Comparison of ENCODE assay signal across 24 cellular contexts in genomic region chr7:48112431-48113165, GRCh38. TPM values are rescaled to one million over a fixed set of nuclear protein-coding genes. Genes with fewer than 3 reads are reported as not detected.
A peak's percentile ranks its signal among the peaks of the same experiment; 100 is the strongest.
DNase-seq lines count a peak whose midpoint lies in the region; ATAC-seq and TF ChIP-seq lines count a peak whose summit lies in the region.
"Had no signal": no experiment of that assay in that cellular context is flagged by ENCODE, and none has a peak within 500 bp of the region (broad histone marks: within the 10 kb centered on the region; RNA-seq: fewer than 3 reads in every experiment).

No MANE protein-coding gene starts in this region.

- H3K4me3 ChIP-seq in SK-N-SH (ENCODE audit: low read depth in 2 of 2, low read length in 1 of 2) (no peak overlapping the region), fibroblast of lung (replicated peaks in 1 of 4; ENCODE audit: control extremely low read depth in 1 of 4, insufficient read depth in 1 of 4, low read depth in 3 of 4, low read length in 4 of 4) (no peak overlapping the region), skeletal muscle satellite cell (ENCODE audit: low read length) (no peak overlapping the region)
- H3K4me3 ChIP-seq: adrenal gland, SJSA1 had no signal

- no peak for TF ChIP-seq EP300 in SK-N-SH (IDR thresholded peaks at IDR 0.05; ENCODE audit: borderline replicate concordance in 1 of 2, low read depth in 1 of 2, low read length in 1 of 2)

- H3K79me2 ChIP-seq in SK-N-SH (ENCODE audit: insufficient read depth) (no peaks in the 10 kb centered on the region), fibroblast of lung (ENCODE audit: control insufficient read depth, insufficient read depth, low read length) (no peaks in the 10 kb centered on the region)

- DNase-seq in HCEC 1CT (peak; percentile 74), SK-N-SH (no peak), fibroblast of lung (ENCODE audit: low read depth in 2 of 2) (peak; percentile 37 to 70)
- no peak for DNase-seq in stimulated activated naive CD4-positive, alpha-beta T cell (lab: John Stamatoyannopoulos, UW)
- DNase-seq: activated naive CD4-positive, alpha-beta T cell; activated T-cell treated with anti-CD3 and anti-CD28 coated beads, Interleukin-2, amount 50 U/mL, for 4 hours; CD4-positive, alpha-beta memory T cell; cortex of kidney; DMS 273 treated with DMSO at 0.1 percent for 48 hours; endodermal cell; GOT3; Karpas-422; left cardiac atrium; MV-4-11; NCI-H1694; NCI-H2171 treated with DMSO at 0.1 percent for 48 hours; NCI-H526; stimulated activated CD4-positive, alpha-beta T cell treated with anti-CD3 and anti-CD28 coated beads, Interleukin-4, amount 100 ng/mL, for 24 hours; stimulated activated naive CD8-positive, alpha-beta T cell treated with anti-CD3 and anti-CD28 coated beads, Interleukin-15, Interleukin-2, amounts not matched to agents 100 U/mL and 50 U/mL, for 24 hours had no signal

- H3K9me3 ChIP-seq in SK-N-SH: no peaks in the 10 kb centered on the region
- no peaks in the 10 kb centered on the region for H3K9me3 ChIP-seq in fibroblast of lung (ENCODE audit: control insufficient read depth, insufficient read depth, low read depth, low read length)
- no peaks in the 10 kb centered on the region for H3K9me3 ChIP-seq in skeletal muscle satellite cell (replicated peaks; ENCODE audit: low read length)
- H3K9me3 ChIP-seq: adrenal gland, SJSA1 had no signal

- H3K4me1 ChIP-seq in SK-N-SH (ENCODE audit: control insufficient read depth in 1 of 2, insufficient read depth in 2 of 2, low read depth in 1 of 2, low read length in 1 of 2): peaks cover 0 to 4% of the 10 kb centered on the region in 2 experiments; a peak in 1 of 4 replicates
- H3K4me1 ChIP-seq in fibroblast of lung (ENCODE audit: control insufficient read depth, extremely low read depth, insufficient read depth, low read length): peaks cover 2% of the 10 kb centered on the region
- H3K4me1 ChIP-seq in skeletal muscle satellite cell (ENCODE audit: control insufficient read depth, insufficient read depth, low read length): peaks cover 16% of the 10 kb centered on the region

- no peak for TF ChIP-seq RAD21 in SK-N-SH (IDR thresholded peaks at IDR 0.05; ENCODE audit: low read length)

- CTCF ChIA-PET in SK-N-SH (lab: Yijun Ruan, JAX): interaction anchor here (12.8 kb wide), 1 partner anchor 168 kb away, joined by 185 read pairs; no protein-coding TSS in a partner anchor

- H3F3A ChIP-seq in SK-N-SH (replicated peaks; ENCODE audit: insufficient read depth): no peaks in the 10 kb centered on the region

- ATAC-seq in HG03521 (IDR thresholded peaks at IDR 0.05; ENCODE audit: unreplicated experiment) (no peak), GM18873 (IDR thresholded peaks at IDR 0.05; ENCODE audit: low FRiP score, unreplicated experiment) (no peak)
- ATAC-seq: activated T-cell treated with anti-CD3 and anti-CD28 coated beads, Interleukin-2, amount 50 U/mL, for 4 hours; left cardiac atrium; stimulated activated naive CD8-positive, alpha-beta T cell treated with anti-CD3 and anti-CD28 coated beads, Interleukin-15, Interleukin-2, amounts not matched to agents 100 U/mL and 50 U/mL, for 24 hours had no signal

- H3K9ac ChIP-seq in SK-N-SH (no peak overlapping the region), fibroblast of lung (ENCODE audit: insufficient read depth, low read length) (no peak overlapping the region), skeletal muscle satellite cell (ENCODE audit: low read depth, low read length) (no peak overlapping the region)

- no peaks in the 10 kb centered on the region for H3K9me2 ChIP-seq in SK-N-SH

- POLR2A ChIA-PET in SK-N-SH (lab: Yijun Ruan, JAX): no interaction called here

- H3K27ac ChIP-seq in SK-N-SH (ENCODE audit: low read depth in 2 of 2, low read length in 1 of 2): no peak overlapping the region
- H3K27ac ChIP-seq in fibroblast of lung (ENCODE audit: insufficient read depth, low read length): no peak overlapping the region
- H3K27ac ChIP-seq: adrenal gland, SJSA1 had no signal

- WGBS in SK-N-SH (ENCODE audit: low lambda C conversion rate): 62% methylated on average over 6 of the region's 6 CpGs

- no peak for TF ChIP-seq CTCF in SK-N-SH (IDR thresholded peaks at IDR 0.05)
- TF ChIP-seq CTCF in fibroblast of lung (conservative IDR thresholded peaks at IDR 0.05 in 1 of 2, IDR thresholded peaks at IDR 0.05 in 1 of 2; ENCODE audit: low read depth in 1 of 2, low read length in 2 of 2): no peak

- H2AFZ ChIP-seq in SK-N-SH (ENCODE audit: low read depth) (peak overlapping the region; percentile 26; the same call in 1 of the 2 replicates), fibroblast of lung (ENCODE audit: low read length) (no peak overlapping the region)

- no peak overlapping the region for H3K4me2 ChIP-seq in SK-N-SH
- H3K4me2 ChIP-seq in fibroblast of lung (ENCODE audit: extremely low read depth, insufficient read depth, low read length): no peak overlapping the region
- peak overlapping the region; percentile 44 for H3K4me2 ChIP-seq in skeletal muscle satellite cell (ENCODE audit: low read length)

- H3K36me3 ChIP-seq in SK-N-SH (replicated peaks in 1 of 2; ENCODE audit: control insufficient read depth in 1 of 2, insufficient read depth in 2 of 2, low read length in 1 of 2) (peaks cover 8 to 14% of the 10 kb centered on the region in 2 experiments), fibroblast of lung (ENCODE audit: control insufficient read depth, insufficient read depth, low read length) (peaks cover 5% of the 10 kb centered on the region), skeletal muscle satellite cell (ENCODE audit: insufficient read depth, low read length) (peaks cover 17% of the 10 kb centered on the region)

- no peaks in the 10 kb centered on the region for H3K27me3 ChIP-seq in SK-N-SH (ENCODE audit: insufficient read depth)
- no peaks in the 10 kb centered on the region for H3K27me3 ChIP-seq in fibroblast of lung (ENCODE audit: control insufficient read depth, insufficient read depth, low read length)
- no peaks in the 10 kb centered on the region for H3K27me3 ChIP-seq in skeletal muscle satellite cell (ENCODE audit: control insufficient read depth, insufficient read depth, low read length)
- H3K27me3 ChIP-seq: adrenal gland, SJSA1 had no signal

- H4K20me1 ChIP-seq in SK-N-SH (ENCODE audit: insufficient read depth): no peaks in the 10 kb centered on the region
- H4K20me1 ChIP-seq in fibroblast of lung (ENCODE audit: control insufficient read depth, extremely low read depth, insufficient read depth, low read length): no peaks in the 10 kb centered on the region

TF ChIP-seq in SK-N-SH, 30 proteins besides CTCF, POLR2A, EP300 and RAD21:
- TF ChIP-seq PBX3 (IDR thresholded peaks at IDR 0.05) (peak; percentile 64; the same call in 1 of the 2 replicates), NFIC (IDR thresholded peaks at IDR 0.05; ENCODE audit: borderline replicate concordance) (no peak), CHD2 (IDR thresholded peaks at IDR 0.05; ENCODE audit: low read length, partially characterized antibody) (no peak), FOSL2 (IDR thresholded peaks at IDR 0.05; ENCODE audit: borderline replicate concordance, low read depth) (0 out of 2 replicates have a peak, but pooled peaks have one; percentile 38), TCF12 (IDR thresholded peaks at IDR 0.05) (0 out of 2 replicates have a peak, but pooled peaks have one; percentile 28)

RNA-seq across cellular contexts. Expression of gene UPP1, which starts 23.5 kb away (rescaled TPM):
- polyA plus RNA-seq in SK-N-SH (2012; rRNA removed) (56.9 and 57.5 TPM in 2 replicates), fibroblast of lung (9.4 and 11.7 TPM in 2 replicates)
- polyA plus RNA-seq in SK-N-SH (2012; cell fraction: cytosol; rRNA removed): 26.2 and 38.7 TPM in 2 replicates
- 145 and 194 TPM in 2 replicates for polyA plus RNA-seq in SK-N-SH (2012; cell fraction: nucleus; rRNA removed)
- 9.0 and 11.7 TPM in 2 replicates for total RNA-seq in fibroblast of lung
- polyA plus RNA-seq in fibroblast of lung (2012): 14.5 and 17.2 TPM in 2 replicates
- 6.5 and 10.6 TPM in 2 replicates for polyA minus RNA-seq in fibroblast of lung (ENCODE audit: low replicate concordance)
- total RNA-seq in skeletal muscle satellite cell (2012; rRNA removed): 30.4 and 31.7 TPM in 2 replicates

RNA-seq across cellular contexts. Expression of gene ABCA13, which starts 58.7 kb away (rescaled TPM):
- polyA plus RNA-seq in SK-N-SH (2012; rRNA removed) (not detected in 2 replicates), fibroblast of lung (0.08 and 0.11 TPM in 2 replicates)
- polyA plus RNA-seq in SK-N-SH (2012; cell fraction: cytosol; rRNA removed): under 0.01 TPM in 1 of 2 replicates, not detected in the other
- under 0.01 TPM in 1 of 2 replicates, not detected in the other for polyA plus RNA-seq in SK-N-SH (2012; cell fraction: nucleus; rRNA removed)
- total RNA-seq in fibroblast of lung: 0.26 and 10.9 TPM in 2 replicates
- 0.08 and 0.15 TPM in 2 replicates for polyA plus RNA-seq in fibroblast of lung (2012)
- 0.82 TPM in 1 of 2 replicates, not detected in the other for polyA minus RNA-seq in fibroblast of lung (ENCODE audit: low replicate concordance)
- total RNA-seq in skeletal muscle satellite cell (2012; rRNA removed): under 0.01 and 0.22 TPM in 2 replicates
- total RNA-seq: CD4-positive, alpha-beta memory T cell had no signal
- polyA plus RNA-seq: CD4-positive, alpha-beta memory T cell had no signal

Comparison
In these comparisons a context has a peak if more than half of its experiments do, and no peak if none do; other contexts are left out.
1. DNase-seq: peak in HCEC 1CT (single experiment) and fibroblast of lung (2 of 2); none in SK-N-SH (single experiment) and stimulated activated naive CD4-positive, alpha-beta T cell (0 of 6).